Comparison of ENCODE assay signal across 22 cellular contexts in the genomic region with DNA sequence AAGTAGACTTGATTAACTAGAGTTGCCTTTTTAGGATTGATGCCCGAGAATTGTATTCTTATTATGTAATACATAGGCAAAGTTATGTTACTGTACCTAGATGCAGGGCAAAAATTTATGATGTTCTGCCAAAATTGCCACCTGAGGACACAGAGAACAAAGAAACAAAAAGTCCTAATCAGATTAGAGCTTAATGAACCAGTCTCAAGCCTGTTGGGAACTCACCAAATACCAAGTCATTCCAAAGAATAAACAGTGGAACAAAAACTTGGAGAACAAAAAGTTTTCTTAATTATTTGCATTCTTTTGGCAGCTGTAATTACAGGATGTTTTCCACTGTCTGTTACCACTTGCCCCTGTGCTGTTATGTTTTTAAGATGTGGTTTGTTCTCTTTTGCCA.
"Had no signal": no experiment of that assay in that cellular context is flagged by ENCODE, and none has a peak within 500 bp of the region (broad histone marks: within the 10 kb centered on the region; RNA-seq: fewer than 3 reads in every experiment).

No MANE protein-coding gene starts in this region.

- H3K9me3 ChIP-seq: colonic mucosa, left ventricle myocardium inferior, lower lobe of right lung, right atrium auricular region, sigmoid colon, thoracic aorta, transverse colon had no signal

- DNase-seq: colonic mucosa; dermis blood vessel endothelial cell; foreskin keratinocyte; immature natural killer cell; kidney; left cardiac atrium; left ventricle myocardium inferior; lower lobe of right lung; mesenchymal stem cell; midbrain; occipital lobe; sigmoid colon; stimulated activated CD4-positive, alpha-beta T cell treated with anti-CD3 and anti-CD28 coated beads, Interleukin-2, amount 100 ng/mL, for 24 hours; stimulated activated CD4-positive, alpha-beta T cell treated with anti-CD3 and anti-CD28 coated beads, Interleukin-4, amount 100 ng/mL, for 4 hours; stimulated activated naive B cell treated with anti-CD40 and anti-IgM and Interleukin-4, amounts not matched to agents 10 μg/mL and 1 μg/mL and 100 μg/mL, for 72 hours; stimulated activated naive CD8-positive, alpha-beta T cell treated with anti-CD3 and anti-CD28 coated beads, Interleukin-15, amount 100 ng/mL, for 72 hours; substantia nigra; transverse colon had no signal

- H3K27me3 Mint-ChIP-seq: natural killer cell treated with Interleukin-12 subunit alpha and Interleukin-12 subunit beta and Interleukin-15 and Interleukin-18, amount 100 ng/mL, for 72 hours; stimulated activated naive B cell treated with anti-CD40 and anti-IgM and Interleukin-4, amounts not matched to agents 10 μg/mL and 1 μg/mL and 100 μg/mL, for 72 hours had no signal

- H3K27ac ChIP-seq: colonic mucosa, foreskin keratinocyte, left ventricle myocardium inferior, lower lobe of right lung, right atrium auricular region, sigmoid colon, skin epidermis, thoracic aorta, transverse colon had no signal

- H3K27me3 ChIP-seq: colonic mucosa, foreskin keratinocyte, right atrium auricular region, sigmoid colon, transverse colon had no signal

- H3K9me3 Mint-ChIP-seq: immature natural killer cell; natural killer cell treated with Interleukin-12 subunit alpha and Interleukin-12 subunit beta and Interleukin-15 and Interleukin-18, amount 100 ng/mL, for 72 hours; stimulated activated naive CD8-positive, alpha-beta T cell treated with anti-CD3 and anti-CD28 coated beads, Interleukin-15, amount 100 ng/mL, for 72 hours had no signal

- H3K4me1 Mint-ChIP-seq: immature natural killer cell; stimulated activated naive CD8-positive, alpha-beta T cell treated with anti-CD3 and anti-CD28 coated beads, Interleukin-15, amount 100 ng/mL, for 72 hours had no signal

- H3K36me3 ChIP-seq: colonic mucosa, left ventricle myocardium inferior, lower lobe of right lung, right atrium auricular region, sigmoid colon, thoracic aorta, transverse colon had no signal

- ATAC-seq: foreskin keratinocyte; left cardiac atrium; lower lobe of right lung; natural killer cell treated with Interleukin-12 subunit alpha and Interleukin-12 subunit beta and Interleukin-15 and Interleukin-18, amount 100 ng/mL, for 72 hours; stimulated activated naive B cell treated with anti-CD40 and anti-IgM and Interleukin-4, amounts not matched to agents 10 μg/mL and 1 μg/mL and 100 μg/mL, for 72 hours; stimulated activated naive CD8-positive, alpha-beta T cell treated with anti-CD3 and anti-CD28 coated beads, Interleukin-15, amount 100 ng/mL, for 72 hours had no signal

- H3K4me3 ChIP-seq: colonic mucosa, left ventricle myocardium inferior, lower lobe of right lung, right atrium auricular region, sigmoid colon, skin epidermis, thoracic aorta, transverse colon had no signal

- H3K4me3 Mint-ChIP-seq: immature natural killer cell; natural killer cell treated with Interleukin-12 subunit alpha and Interleukin-12 subunit beta and Interleukin-15 and Interleukin-18, amount 100 ng/mL, for 72 hours; stimulated activated naive B cell treated with anti-CD40 and anti-IgM and Interleukin-4, amounts not matched to agents 10 μg/mL and 1 μg/mL and 100 μg/mL, for 72 hours; stimulated activated naive CD8-positive, alpha-beta T cell treated with anti-CD3 and anti-CD28 coated beads, Interleukin-15, amount 100 ng/mL, for 72 hours had no signal

- H3K36me3 Mint-ChIP-seq: immature natural killer cell; natural killer cell treated with Interleukin-12 subunit alpha and Interleukin-12 subunit beta and Interleukin-15 and Interleukin-18, amount 100 ng/mL, for 72 hours; stimulated activated naive B cell treated with anti-CD40 and anti-IgM and Interleukin-4, amounts not matched to agents 10 μg/mL and 1 μg/mL and 100 μg/mL, for 72 hours had no signal

- H3K4me1 ChIP-seq: colonic mucosa, left ventricle myocardium inferior, lower lobe of right lung, right atrium auricular region, transverse colon had no signal

- H3K27ac Mint-ChIP-seq: immature natural killer cell; natural killer cell treated with Interleukin-12 subunit alpha and Interleukin-12 subunit beta and Interleukin-15 and Interleukin-18, amount 100 ng/mL, for 72 hours; stimulated activated naive B cell treated with anti-CD40 and anti-IgM and Interleukin-4, amounts not matched to agents 10 μg/mL and 1 μg/mL and 100 μg/mL, for 72 hours; stimulated activated naive CD8-positive, alpha-beta T cell treated with anti-CD3 and anti-CD28 coated beads, Interleukin-15, amount 100 ng/mL, for 72 hours had no signal
